1 cellular context compared by ENCODE assay signal in the genomic region with DNA sequence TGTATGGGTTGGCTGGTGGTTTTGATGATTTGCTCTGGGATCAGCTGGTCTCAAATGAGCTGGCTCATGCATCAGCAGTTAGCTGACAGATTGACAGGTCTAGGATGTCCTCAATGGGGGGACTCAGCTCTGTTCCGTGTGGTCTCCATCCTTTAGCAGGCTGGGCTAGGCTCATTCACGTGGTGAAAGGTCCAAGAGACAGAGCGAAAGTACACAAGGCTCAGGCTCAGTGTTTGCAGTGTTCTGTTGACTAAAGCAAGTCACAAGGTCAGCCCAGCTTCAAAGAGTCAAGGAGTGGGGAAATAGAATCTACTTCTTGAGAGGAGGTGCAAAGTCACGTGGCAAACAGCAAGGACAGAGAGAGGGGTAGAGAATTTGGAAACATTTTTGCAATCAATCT.
TF ChIP-seq lines count a peak whose summit lies in the region.

No MANE protein-coding gene starts in this region.

TF ChIP-seq in HepG2, 621 proteins besides CTCF, POLR2A, EP300 and RAD21 (continued from another document and continues in another):
- peak; percentile 39; the same call in 1 of the 2 replicates for TF ChIP-seq ZNF232 (CRISPR knock-in tag; IDR thresholded peaks at IDR 0.05; ENCODE audit: borderline replicate concordance)
- TF ChIP-seq ZNF773 (CRISPR knock-in tag; IDR thresholded peaks at IDR 0.05; ENCODE audit: borderline replicate concordance), result no peak
- TF ChIP-seq, protein P1, sequence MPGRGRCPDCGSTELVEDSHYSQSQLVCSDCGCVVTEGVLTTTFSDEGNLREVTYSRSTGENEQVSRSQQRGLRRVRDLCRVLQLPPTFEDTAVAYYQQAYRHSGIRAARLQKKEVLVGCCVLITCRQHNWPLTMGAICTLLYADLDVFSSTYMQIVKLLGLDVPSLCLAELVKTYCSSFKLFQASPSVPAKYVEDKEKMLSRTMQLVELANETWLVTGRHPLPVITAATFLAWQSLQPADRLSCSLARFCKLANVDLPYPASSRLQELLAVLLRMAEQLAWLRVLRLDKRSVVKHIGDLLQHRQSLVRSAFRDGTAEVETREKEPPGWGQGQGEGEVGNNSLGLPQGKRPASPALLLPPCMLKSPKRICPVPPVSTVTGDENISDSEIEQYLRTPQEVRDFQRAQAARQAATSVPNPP (CRISPR knock-in tag; IDR thresholded peaks at IDR 0.05), result no peak
- no peak for TF ChIP-seq JDP2 (CRISPR knock-in tag; IDR thresholded peaks at IDR 0.05; ENCODE audit: borderline replicate concordance)
- TF ChIP-seq MAFK (conservative IDR thresholded peaks at IDR 0.05 in 1 of 2, IDR thresholded peaks at IDR 0.05 in 1 of 2; ENCODE audit: low read length in 2 of 2), result peak in 1 of 2 experiments; percentile 16; a peak in 1 of 4 replicates
- TF ChIP-seq, protein P2, sequence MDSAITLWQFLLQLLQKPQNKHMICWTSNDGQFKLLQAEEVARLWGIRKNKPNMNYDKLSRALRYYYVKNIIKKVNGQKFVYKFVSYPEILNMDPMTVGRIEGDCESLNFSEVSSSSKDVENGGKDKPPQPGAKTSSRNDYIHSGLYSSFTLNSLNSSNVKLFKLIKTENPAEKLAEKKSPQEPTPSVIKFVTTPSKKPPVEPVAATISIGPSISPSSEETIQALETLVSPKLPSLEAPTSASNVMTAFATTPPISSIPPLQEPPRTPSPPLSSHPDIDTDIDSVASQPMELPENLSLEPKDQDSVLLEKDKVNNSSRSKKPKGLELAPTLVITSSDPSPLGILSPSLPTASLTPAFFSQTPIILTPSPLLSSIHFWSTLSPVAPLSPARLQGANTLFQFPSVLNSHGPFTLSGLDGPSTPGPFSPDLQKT (CRISPR knock-in tag; IDR thresholded peaks at IDR 0.05; ENCODE audit: borderline replicate concordance), result no peak
- peak; percentile 89 for TF ChIP-seq BHLHE40 (IDR thresholded peaks at IDR 0.05; ENCODE audit: low read length)
- TF ChIP-seq, protein P3, sequence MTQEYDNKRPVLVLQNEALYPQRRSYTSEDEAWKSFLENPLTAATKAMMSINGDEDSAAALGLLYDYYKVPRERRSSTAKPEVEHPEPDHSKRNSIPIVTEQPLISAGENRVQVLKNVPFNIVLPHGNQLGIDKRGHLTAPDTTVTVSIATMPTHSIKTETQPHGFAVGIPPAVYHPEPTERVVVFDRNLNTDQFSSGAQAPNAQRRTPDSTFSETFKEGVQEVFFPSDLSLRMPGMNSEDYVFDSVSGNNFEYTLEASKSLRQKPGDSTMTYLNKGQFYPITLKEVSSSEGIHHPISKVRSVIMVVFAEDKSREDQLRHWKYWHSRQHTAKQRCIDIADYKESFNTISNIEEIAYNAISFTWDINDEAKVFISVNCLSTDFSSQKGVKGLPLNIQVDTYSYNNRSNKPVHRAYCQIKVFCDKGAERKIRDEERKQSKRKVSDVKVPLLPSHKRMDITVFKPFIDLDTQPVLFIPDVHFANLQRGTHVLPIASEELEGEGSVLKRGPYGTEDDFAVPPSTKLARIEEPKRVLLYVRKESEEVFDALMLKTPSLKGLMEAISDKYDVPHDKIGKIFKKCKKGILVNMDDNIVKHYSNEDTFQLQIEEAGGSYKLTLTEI (CRISPR knock-in tag; conservative IDR thresholded peaks at IDR 0.05), result no peak
- no peak for TF ChIP-seq EEA1 (CRISPR knock-in tag; IDR thresholded peaks at IDR 0.05; ENCODE audit: borderline replicate concordance)
- peak; percentile 94; the same call in 1 of the 2 replicates for TF ChIP-seq HMG20A (CRISPR knock-in tag; IDR thresholded peaks at IDR 0.05; ENCODE audit: borderline replicate concordance)
- peak; percentile 72 for TF ChIP-seq THAP11 (CRISPR knock-in tag; IDR thresholded peaks at IDR 0.05)
- no peak for TF ChIP-seq ZNF33A (CRISPR knock-in tag; IDR thresholded peaks at IDR 0.05; ENCODE audit: borderline replicate concordance)
- TF ChIP-seq, protein P4, sequence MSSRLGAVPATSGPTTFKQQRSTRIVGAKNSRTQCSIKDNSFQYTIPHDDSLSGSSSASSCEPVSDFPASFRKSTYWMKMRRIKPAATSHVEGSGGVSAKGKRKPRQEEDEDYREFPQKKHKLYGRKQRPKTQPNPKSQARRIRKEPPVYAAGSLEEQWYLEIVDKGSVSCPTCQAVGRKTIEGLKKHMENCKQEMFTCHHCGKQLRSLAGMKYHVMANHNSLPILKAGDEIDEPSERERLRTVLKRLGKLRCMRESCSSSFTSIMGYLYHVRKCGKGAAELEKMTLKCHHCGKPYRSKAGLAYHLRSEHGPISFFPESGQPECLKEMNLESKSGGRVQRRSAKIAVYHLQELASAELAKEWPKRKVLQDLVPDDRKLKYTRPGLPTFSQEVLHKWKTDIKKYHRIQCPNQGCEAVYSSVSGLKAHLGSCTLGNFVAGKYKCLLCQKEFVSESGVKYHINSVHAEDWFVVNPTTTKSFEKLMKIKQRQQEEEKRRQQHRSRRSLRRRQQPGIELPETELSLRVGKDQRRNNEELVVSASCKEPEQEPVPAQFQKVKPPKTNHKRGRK (CRISPR knock-in tag; IDR thresholded peaks at IDR 0.05), result no peak
- TF ChIP-seq LCORL (IDR thresholded peaks at IDR 0.05), result no peak
- TF ChIP-seq LCORL (CRISPR knock-in tag; IDR thresholded peaks at IDR 0.05), result peak; percentile 90
- no peak for TF ChIP-seq DR1 (CRISPR knock-in tag; IDR thresholded peaks at IDR 0.05)
- TF ChIP-seq ZNF484 (CRISPR knock-in tag; IDR thresholded peaks at IDR 0.05; ENCODE audit: borderline replicate concordance, low read depth), result no peak
- TF ChIP-seq HNRNPLL (IDR thresholded peaks at IDR 0.05; ENCODE audit: low read depth, low read length, poor library complexity, severe bottlenecking), result no peak
- TF ChIP-seq SOX6 (IDR thresholded peaks at IDR 0.05), result no peak
- TF ChIP-seq SOX6 (CRISPR knock-in tag; IDR thresholded peaks at IDR 0.05), result peak; percentile 94
- TF ChIP-seq ZBTB3 (CRISPR knock-in tag; IDR thresholded peaks at IDR 0.05; ENCODE audit: borderline replicate concordance, low read depth), result peak; percentile 47; the same call in 1 of the 2 replicates
- no peak for TF ChIP-seq RELA (CRISPR knock-in tag; IDR thresholded peaks at IDR 0.05)
- no peak for TF ChIP-seq ZBTB1 (CRISPR knock-in tag; IDR thresholded peaks at IDR 0.05; ENCODE audit: borderline replicate concordance)
- peak; percentile 68; the same call in 1 of the 2 replicates for TF ChIP-seq SMAD3 (CRISPR knock-in tag; IDR thresholded peaks at IDR 0.05)
- peak; percentile 98 for TF ChIP-seq RARA (CRISPR knock-in tag; IDR thresholded peaks at IDR 0.05)
- TF ChIP-seq, protein P5, sequence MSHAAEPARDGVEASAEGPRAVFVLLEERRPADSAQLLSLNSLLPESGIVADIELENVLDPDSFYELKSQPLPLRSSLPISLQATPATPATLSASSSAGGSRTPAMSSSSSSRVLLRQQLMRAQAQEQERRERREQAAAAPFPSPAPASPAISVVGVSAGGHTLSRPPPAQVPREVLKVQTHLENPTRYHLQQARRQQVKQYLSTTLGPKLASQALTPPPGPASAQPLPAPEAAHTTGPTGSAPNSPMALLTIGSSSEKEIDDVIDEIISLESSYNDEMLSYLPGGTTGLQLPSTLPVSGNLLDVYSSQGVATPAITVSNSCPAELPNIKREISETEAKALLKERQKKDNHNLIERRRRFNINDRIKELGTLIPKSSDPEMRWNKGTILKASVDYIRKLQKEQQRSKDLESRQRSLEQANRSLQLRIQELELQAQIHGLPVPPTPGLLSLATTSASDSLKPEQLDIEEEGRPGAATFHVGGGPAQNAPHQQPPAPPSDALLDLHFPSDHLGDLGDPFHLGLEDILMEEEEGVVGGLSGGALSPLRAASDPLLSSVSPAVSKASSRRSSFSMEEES (CRISPR knock-in tag; IDR thresholded peaks at IDR 0.05), result peak; percentile 99
- TF ChIP-seq HDAC1 (CRISPR knock-in tag; IDR thresholded peaks at IDR 0.05), result peak; percentile 94
- peak; percentile 81; the same call in 1 of the 2 replicates for TF ChIP-seq SOX5 (CRISPR knock-in tag; IDR thresholded peaks at IDR 0.05; ENCODE audit: borderline replicate concordance)
- TF ChIP-seq KDM1A (CRISPR knock-in tag; IDR thresholded peaks at IDR 0.05), result peak; percentile 91
- TF ChIP-seq, protein P6, sequence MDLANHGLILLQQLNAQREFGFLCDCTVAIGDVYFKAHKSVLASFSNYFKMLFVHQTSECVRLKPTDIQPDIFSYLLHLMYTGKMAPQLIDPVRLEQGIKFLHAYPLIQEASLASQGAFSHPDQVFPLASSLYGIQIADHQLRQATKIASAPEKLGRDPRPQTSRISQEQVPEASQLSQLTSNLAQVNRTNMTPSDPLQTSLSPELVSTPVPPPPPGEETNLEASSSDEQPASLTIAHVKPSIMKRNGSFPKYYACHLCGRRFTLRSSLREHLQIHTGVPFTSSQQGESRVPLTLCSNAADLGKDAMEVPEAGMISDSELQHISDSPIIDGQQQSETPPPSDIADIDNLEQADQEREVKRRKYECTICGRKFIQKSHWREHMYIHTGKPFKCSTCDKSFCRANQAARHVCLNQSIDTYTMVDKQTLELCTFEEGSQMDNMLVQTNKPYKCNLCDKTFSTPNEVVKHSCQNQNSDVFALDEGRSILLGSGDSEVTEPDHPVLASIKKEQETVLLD (CRISPR knock-in tag; IDR thresholded peaks at IDR 0.05; ENCODE audit: low read depth), result no peak
- no peak for TF ChIP-seq MTA3 (CRISPR knock-in tag; IDR thresholded peaks at IDR 0.05)
- no peak for TF ChIP-seq ZNF547 (CRISPR knock-in tag; IDR thresholded peaks at IDR 0.05)
- TF ChIP-seq CHCHD3 (CRISPR knock-in tag; IDR thresholded peaks at IDR 0.05), result no peak
- TF ChIP-seq, protein P7, sequence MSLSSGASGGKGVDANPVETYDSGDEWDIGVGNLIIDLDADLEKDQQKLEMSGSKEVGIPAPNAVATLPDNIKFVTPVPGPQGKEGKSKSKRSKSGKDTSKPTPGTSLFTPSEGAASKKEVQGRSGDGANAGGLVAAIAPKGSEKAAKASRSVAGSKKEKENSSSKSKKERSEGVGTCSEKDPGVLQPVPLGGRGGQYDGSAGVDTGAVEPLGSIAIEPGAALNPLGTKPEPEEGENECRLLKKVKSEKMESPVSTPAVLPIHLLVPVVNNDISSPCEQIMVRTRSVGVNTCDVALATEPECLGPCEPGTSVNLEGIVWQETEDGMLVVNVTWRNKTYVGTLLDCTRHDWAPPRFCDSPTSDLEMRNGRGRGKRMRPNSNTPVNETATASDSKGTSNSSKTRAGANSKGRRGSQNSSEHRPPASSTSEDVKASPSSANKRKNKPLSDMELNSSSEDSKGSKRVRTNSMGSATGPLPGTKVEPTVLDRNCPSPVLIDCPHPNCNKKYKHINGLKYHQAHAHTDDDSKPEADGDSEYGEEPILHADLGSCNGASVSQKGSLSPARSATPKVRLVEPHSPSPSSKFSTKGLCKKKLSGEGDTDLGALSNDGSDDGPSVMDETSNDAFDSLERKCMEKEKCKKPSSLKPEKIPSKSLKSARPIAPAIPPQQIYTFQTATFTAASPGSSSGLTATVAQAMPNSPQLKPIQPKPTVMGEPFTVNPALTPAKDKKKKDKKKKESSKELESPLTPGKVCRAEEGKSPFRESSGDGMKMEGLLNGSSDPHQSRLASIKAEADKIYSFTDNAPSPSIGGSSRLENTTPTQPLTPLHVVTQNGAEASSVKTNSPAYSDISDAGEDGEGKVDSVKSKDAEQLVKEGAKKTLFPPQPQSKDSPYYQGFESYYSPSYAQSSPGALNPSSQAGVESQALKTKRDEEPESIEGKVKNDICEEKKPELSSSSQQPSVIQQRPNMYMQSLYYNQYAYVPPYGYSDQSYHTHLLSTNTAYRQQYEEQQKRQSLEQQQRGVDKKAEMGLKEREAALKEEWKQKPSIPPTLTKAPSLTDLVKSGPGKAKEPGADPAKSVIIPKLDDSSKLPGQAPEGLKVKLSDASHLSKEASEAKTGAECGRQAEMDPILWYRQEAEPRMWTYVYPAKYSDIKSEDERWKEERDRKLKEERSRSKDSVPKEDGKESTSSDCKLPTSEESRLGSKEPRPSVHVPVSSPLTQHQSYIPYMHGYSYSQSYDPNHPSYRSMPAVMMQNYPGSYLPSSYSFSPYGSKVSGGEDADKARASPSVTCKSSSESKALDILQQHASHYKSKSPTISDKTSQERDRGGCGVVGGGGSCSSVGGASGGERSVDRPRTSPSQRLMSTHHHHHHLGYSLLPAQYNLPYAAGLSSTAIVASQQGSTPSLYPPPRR (CRISPR knock-in tag; IDR thresholded peaks at IDR 0.05; ENCODE audit: borderline replicate concordance), result peak; percentile 92
- no peak for TF ChIP-seq MED8 (CRISPR knock-in tag; IDR thresholded peaks at IDR 0.05; ENCODE audit: insufficient replicate concordance)
- TF ChIP-seq ZNF766 (CRISPR knock-in tag; IDR thresholded peaks at IDR 0.05; ENCODE audit: borderline replicate concordance), result no peak
- no peak for TF ChIP-seq ATM (IDR thresholded peaks at IDR 0.05; ENCODE audit: borderline replicate concordance)
- TF ChIP-seq, protein P8, sequence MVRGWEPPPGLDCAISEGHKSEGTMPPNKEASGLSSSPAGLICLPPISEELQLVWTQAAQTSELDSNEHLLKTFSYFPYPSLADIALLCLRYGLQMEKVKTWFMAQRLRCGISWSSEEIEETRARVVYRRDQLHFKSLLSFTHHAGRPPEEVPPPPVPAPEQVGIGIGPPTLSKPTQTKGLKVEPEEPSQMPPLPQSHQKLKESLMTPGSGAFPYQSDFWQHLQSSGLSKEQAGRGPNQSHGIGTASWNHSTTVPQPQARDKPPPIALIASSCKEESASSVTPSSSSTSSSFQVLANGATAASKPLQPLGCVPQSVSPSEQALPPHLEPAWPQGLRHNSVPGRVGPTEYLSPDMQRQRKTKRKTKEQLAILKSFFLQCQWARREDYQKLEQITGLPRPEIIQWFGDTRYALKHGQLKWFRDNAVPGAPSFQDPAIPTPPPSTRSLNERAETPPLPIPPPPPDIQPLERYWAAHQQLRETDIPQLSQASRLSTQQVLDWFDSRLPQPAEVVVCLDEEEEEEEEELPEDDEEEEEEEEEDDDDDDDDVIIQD (CRISPR knock-in tag; IDR thresholded peaks at IDR 0.05; ENCODE audit: low read depth), result peak; percentile 97
